ENCODE assay signal across 15 cellular contexts in genomic region chr5:175623086-175623485, GRCh38. TPM values are rescaled to one million over a fixed set of nuclear protein-coding genes. Genes with fewer than 3 reads are reported as not detected.
A peak's percentile ranks its signal among the peaks of the same experiment; 100 is the strongest.
DNase-seq lines count a peak whose midpoint lies in the region; TF ChIP-seq lines count a peak whose summit lies in the region.
"Had no signal": no experiment of that assay in that cellular context is flagged by ENCODE, and none has a peak within 500 bp of the region (broad histone marks: within the 10 kb centered on the region; RNA-seq: fewer than 3 reads in every experiment).

No MANE protein-coding gene starts in this region.

- no peak overlapping the region for H3K23ac ChIP-seq in trophoblast cell (ENCODE audit: low read length)

- CTCF ChIA-PET in mammary epithelial cell (lab: Charles Lee; ENCODE audit: low non-redundant PET) = no interaction called here

- H3K4me3 ChIP-seq in SK-N-MC = no peak overlapping the region
- H3K4me3 ChIP-seq in trophoblast cell (ENCODE audit: low read depth, low read length) = no peak overlapping the region
- H3K4me3 ChIP-seq in mammary epithelial cell (replicated peaks in 1 of 3; ENCODE audit: insufficient read depth in 1 of 3, low read depth in 2 of 3, low read length in 3 of 3) = no peak overlapping the region
- H3K4me3 ChIP-seq: BLaER1 treated with 17β-estradiol and CSF1 and Interleukin-3, amounts not matched to agents 10 nM and 100 nM; GM23248 had no signal

- BruUV-seq in mammary epithelial cell (replicated peaks; lab: Mats Ljungman, UMichigan) = no TSS peak

- peak overlapping the region; percentile 42 for H2BK12ac ChIP-seq in trophoblast cell (ENCODE audit: low read length)

- H4K91ac ChIP-seq in trophoblast cell (ENCODE audit: low read depth, low read length) = peak overlapping the region; percentile 60

- H2AK5ac ChIP-seq in trophoblast cell (ENCODE audit: low read length) = no peak overlapping the region

- no peaks in the 10 kb centered on the region; the same call in 1 of the 2 replicates for H3K9me3 ChIP-seq in SK-N-MC (ENCODE audit: low read depth, low read length)
- H3K9me3 ChIP-seq in trophoblast cell (ENCODE audit: insufficient read depth, low read depth, low read length) = peaks cover 2% of the 10 kb centered on the region
- no peaks in the 10 kb centered on the region for H3K9me3 ChIP-seq in mammary epithelial cell (replicated peaks; ENCODE audit: insufficient read depth, low read length)

- no peaks in the 10 kb centered on the region for H4K20me1 ChIP-seq in mammary epithelial cell (ENCODE audit: insufficient read depth, low read length)
- H4K20me1 ChIP-seq: BLaER1 treated with 17β-estradiol and CSF1 and Interleukin-3, amounts not matched to agents 10 nM and 100 nM had no signal

- H3K36me3 ChIP-seq in SK-N-MC (ENCODE audit: insufficient read depth, low read length) = no peaks in the 10 kb centered on the region
- H3K36me3 ChIP-seq in trophoblast cell (ENCODE audit: control insufficient read depth in 1 of 2, insufficient read depth in 2 of 2, low read length in 2 of 2) = no peaks in the 10 kb centered on the region
- no peaks in the 10 kb centered on the region for H3K36me3 ChIP-seq in mammary epithelial cell (ENCODE audit: insufficient read depth, low read length)
- H3K36me3 ChIP-seq: BLaER1 treated with 17β-estradiol and CSF1 and Interleukin-3, amounts not matched to agents 10 nM and 100 nM had no signal

- H3K79me2 ChIP-seq in trophoblast cell (ENCODE audit: control insufficient read depth, insufficient read depth, low read length, poor library complexity) (no peaks in the 10 kb centered on the region), mammary epithelial cell (ENCODE audit: insufficient read depth, low read length) (no peaks in the 10 kb centered on the region)

- H3K18ac ChIP-seq in trophoblast cell (ENCODE audit: low read length) = no peak overlapping the region

- H3K27ac ChIP-seq in SK-N-MC (peak overlapping the region; percentile 71; the same call in 1 of the 2 replicates), trophoblast cell (ENCODE audit: low read depth, low read length) (peak overlapping the region; percentile 71), mammary epithelial cell (ENCODE audit: insufficient read depth, low read depth, low read length) (no peak overlapping the region)
- H3K27ac ChIP-seq: BLaER1 treated with 17β-estradiol and CSF1 and Interleukin-3, amounts not matched to agents 10 nM and 100 nM; GM23248 had no signal

- no peaks in the 10 kb centered on the region for H3K27me3 ChIP-seq in trophoblast cell (ENCODE audit: insufficient read depth, low read length)
- no peaks in the 10 kb centered on the region for H3K27me3 ChIP-seq in mammary epithelial cell (ENCODE audit: insufficient read depth, low read length)
- H3K27me3 ChIP-seq: BLaER1 treated with 17β-estradiol and CSF1 and Interleukin-3, amounts not matched to agents 10 nM and 100 nM had no signal

- WGBS in trophoblast cell (ENCODE audit: extremely low coverage, insufficient coverage, insufficient read length) = no CpG with 5 or more reads among the region's 7 CpGs
- WGBS in mammary epithelial cell (ENCODE audit: low coverage, missing lambda C conversion rate) = 42% methylated on average over 7 of the region's 7 CpGs

- H3K4me1 ChIP-seq in trophoblast cell (ENCODE audit: control insufficient read depth in 1 of 2, insufficient read depth in 2 of 2, low read length in 2 of 2) (peaks cover 19% of the 10 kb centered on the region in 2 experiments), mammary epithelial cell (ENCODE audit: insufficient read depth, low read length) (no peaks in the 10 kb centered on the region)

- no peak overlapping the region for H4K12ac ChIP-seq in trophoblast cell (ENCODE audit: low read depth, low read length)

- H3K9ac ChIP-seq in SK-N-MC (ENCODE audit: insufficient read length) (no peak overlapping the region), trophoblast cell (ENCODE audit: low read length) (no peak overlapping the region), mammary epithelial cell (ENCODE audit: insufficient read depth, low read length) (no peak overlapping the region)
- H3K9ac ChIP-seq: BLaER1 treated with 17β-estradiol and CSF1 and Interleukin-3, amounts not matched to agents 10 nM and 100 nM; GM23248 had no signal

- dilution Hi-C loops in mammary epithelial cell (cut with HindIII; ENCODE audit: low sequenced_read_pairs) = no loop called here

- H4K8ac ChIP-seq in trophoblast cell (ENCODE audit: low read depth, low read length) = no peak overlapping the region

- no peak overlapping the region for H3K4ac ChIP-seq in trophoblast cell (ENCODE audit: low read depth, low read length)

- in situ Hi-C loops in mammary epithelial cell (cut with MboI; ENCODE audit: low sequenced_read_pairs in 2 of 2) = no loop called here

- TF ChIP-seq CTCF in mammary epithelial cell (conservative IDR thresholded peaks at IDR 0.05 in 1 of 2, IDR thresholded peaks at IDR 0.05 in 1 of 2; ENCODE audit: extremely low read depth in 1 of 2, insufficient read depth in 1 of 2, low read depth in 1 of 2, low read length in 2 of 2) = no peak

- peaks cover 4% of the 10 kb centered on the region for H3K79me1 ChIP-seq in trophoblast cell (ENCODE audit: low read length)

- DNase-seq in NCI-H2171 treated with DMSO at 0.1 percent for 48 hours (lab: John Stamatoyannopoulos, UW) (peak; percentile 23), NCI-H2171 (lab: John Stamatoyannopoulos, UW) (no peak), SK-N-MC (ENCODE audit: low read depth, low spot score) (peak; percentile 8), islet precursor cell (peak; percentile 85), trophoblast cell (no peak), mammary epithelial cell (no peak)
- no peak for DNase-seq in effector CD4-positive, alpha-beta T cell
- DNase-seq: 8988T; ACHN; CD4-positive, CD25-positive, alpha-beta regulatory T cell; DMS79; GM23248; H7 had no signal

- H2BK120ac ChIP-seq in trophoblast cell (ENCODE audit: insufficient read depth, low read length, poor library complexity) = peak overlapping the region; percentile 59

- H2BK5ac ChIP-seq in trophoblast cell (ENCODE audit: low read depth, low read length, poor library complexity) = peak overlapping the region; percentile 67

- H2AFZ ChIP-seq in trophoblast cell (ENCODE audit: insufficient read depth, low read length, poor library complexity) = no peak overlapping the region
- no peak overlapping the region for H2AFZ ChIP-seq in mammary epithelial cell (ENCODE audit: low read depth, low read length)
- H2AFZ ChIP-seq: GM23248 had no signal

- intact Hi-C loops in mammary epithelial cell (cut with micrococcal nuclease) = no loop called here

- H3K4me2 ChIP-seq in trophoblast cell (ENCODE audit: low read length) (peak overlapping the region; percentile 31), mammary epithelial cell (ENCODE audit: insufficient read depth, low read depth, low read length) (no peak overlapping the region)
- H3K4me2 ChIP-seq: BLaER1 treated with 17β-estradiol and CSF1 and Interleukin-3, amounts not matched to agents 10 nM and 100 nM had no signal

- peak overlapping the region; percentile 11 for H3K14ac ChIP-seq in trophoblast cell (ENCODE audit: low read length)

RNA-seq across cellular contexts. Expression of gene HRH2, which starts 34.8 kb away (rescaled TPM):
- polyA plus RNA-seq in trophoblast cell (2013) = 1.0 and 1.4 TPM in 2 replicates
- total RNA-seq in mammary epithelial cell = not detected
- polyA plus RNA-seq in mammary epithelial cell = 0.01 TPM
- not detected for polyA minus RNA-seq in mammary epithelial cell
- total RNA-seq: GM23248, HT-29 had no signal
- polyA plus RNA-seq: GM23248 had no signal

Comparison
In these comparisons a context has a peak if more than half of its experiments do, and no peak if none do; other contexts are left out.
1. DNase-seq: peak in NCI-H2171 treated with DMSO at 0.1 percent for 48 hours (single experiment), SK-N-MC (single experiment) and islet precursor cell (single experiment); none in NCI-H2171 (single experiment), trophoblast cell (0 of 2), mammary epithelial cell (single experiment) and effector CD4-positive, alpha-beta T cell (single experiment).